Comparison of ENCODE assay signal across 9 cellular contexts in genomic region chr16:53100131-53100748, GRCh38. TPM values are rescaled to one million over a fixed set of nuclear protein-coding genes. Genes with fewer than 3 reads are reported as not detected.
DNase-seq lines count a peak whose midpoint lies in the region; ATAC-seq and TF ChIP-seq lines count a peak whose summit lies in the region.
"Had no signal": no experiment of that assay in that cellular context is flagged by ENCODE, and none has a peak within 500 bp of the region (broad histone marks: within the 10 kb centered on the region; RNA-seq: fewer than 3 reads in every experiment).

No MANE protein-coding gene starts in this region.

- TF ChIP-seq POLR2A in Peyer's patch (IDR thresholded peaks at IDR 0.05) = no peak
- no peak for TF ChIP-seq POLR2A in esophagus squamous epithelium (IDR thresholded peaks at IDR 0.05)

- H3K36me3 ChIP-seq in ES-I3 (ENCODE audit: insufficient read depth, low read length) (no peaks in the 10 kb centered on the region), Peyer's patch (no peaks in the 10 kb centered on the region), esophagus squamous epithelium (no peaks in the 10 kb centered on the region), rectal smooth muscle tissue (ENCODE audit: control insufficient read depth, insufficient read depth, low read length) (no peaks in the 10 kb centered on the region)

- TF ChIP-seq CTCF in Peyer's patch (IDR thresholded peaks at IDR 0.05) (no peak), esophagus squamous epithelium (IDR thresholded peaks at IDR 0.05) (no peak)

- H3K9ac ChIP-seq in ES-I3 (ENCODE audit: low read depth, low read length) (peak overlapping the region; percentile 52), rectal smooth muscle tissue (ENCODE audit: low read length) (no peak overlapping the region)

- H3K27ac ChIP-seq in Peyer's patch (peak overlapping the region; percentile 86 to 94 (median 92)), esophagus squamous epithelium (peak overlapping the region; percentile 92 to 96 (median 96)), rectal smooth muscle tissue (ENCODE audit: low read depth, low read length) (peak overlapping the region; percentile 92)

- H3K4me1 ChIP-seq in ES-I3 (ENCODE audit: insufficient read depth, low read length) (peaks cover 12% of the 10 kb centered on the region; the same call in 1 of the 2 replicates), Peyer's patch (peaks cover 0 to 29% (median 19%) of the 10 kb centered on the region in 4 donors), esophagus squamous epithelium (peaks cover 29 to 65% (median 39%) of the 10 kb centered on the region in 3 donors), rectal smooth muscle tissue (ENCODE audit: control insufficient read depth, insufficient read depth, low read length) (peaks cover 20% of the 10 kb centered on the region)

- H3K27me3 ChIP-seq in Peyer's patch (no peaks in the 10 kb centered on the region), esophagus squamous epithelium (no peaks in the 10 kb centered on the region), rectal smooth muscle tissue (ENCODE audit: control insufficient read depth, insufficient read depth, low read length) (no peaks in the 10 kb centered on the region)

- ATAC-seq in HG03095 (IDR thresholded peaks at IDR 0.05; ENCODE audit: unreplicated experiment) = no peak
- ATAC-seq in HG03045 (IDR thresholded peaks at IDR 0.05; ENCODE audit: unreplicated experiment) = no peak
- no peak for ATAC-seq in HG03469 (IDR thresholded peaks at IDR 0.05; ENCODE audit: unreplicated experiment)

- intact Hi-C loops in esophagus squamous epithelium (cut with DNase I) = loop anchor here (2.0 kb wide), 1 partner anchor 19 kb away; no protein-coding TSS in a partner anchor

- H3K4me3 ChIP-seq in Peyer's patch (peak overlapping the region; percentile 40 to 52 (median 50)), esophagus squamous epithelium (peak overlapping the region; percentile 40 to 65 (median 50)), rectal smooth muscle tissue (ENCODE audit: low read length) (peak overlapping the region; percentile 65)

- H3K9me3 ChIP-seq in ES-I3 (ENCODE audit: control insufficient read depth, insufficient read depth, low read length) (no peaks in the 10 kb centered on the region), Peyer's patch (no peaks in the 10 kb centered on the region), esophagus squamous epithelium (no peaks in the 10 kb centered on the region)

- DNase-seq in Peyer's patch (no peak), esophagus squamous epithelium (lab: John Stamatoyannopoulos, UW) (no peak), NCI-H2029 (lab: John Stamatoyannopoulos, UW) (no peak)
- DNase-seq: activated CD4-positive, CD25-positive, alpha-beta regulatory T cell had no signal

- 51 to 57% methylated on average over 9 of the region's 9 CpGs for WGBS in esophagus squamous epithelium, 2 donors

RNA-seq across cellular contexts. Expression of gene CHD9, which starts 45.4 kb away (rescaled TPM):
- total RNA-seq in Peyer's patch (100 to 1,000 TPM in 1 of 4 donors, 10 to 100 TPM in 3; 48.4 to 187 (median 79.3) TPM), esophagus squamous epithelium (10 to 100 TPM; 29.0 to 68.5 (median 37.3) TPM)

RNA-seq across cellular contexts. Expression of gene CHD9NB, which starts 47.5 kb away (rescaled TPM):
- total RNA-seq in Peyer's patch (1 to 10 TPM in 3 of 4 donors, not detected in 1; 2.4 to 6.9 (median 3.2) TPM), esophagus squamous epithelium (1 to 10 TPM; 1.9 to 3.0 (median 2.1) TPM)
